In the genomic region with DNA sequence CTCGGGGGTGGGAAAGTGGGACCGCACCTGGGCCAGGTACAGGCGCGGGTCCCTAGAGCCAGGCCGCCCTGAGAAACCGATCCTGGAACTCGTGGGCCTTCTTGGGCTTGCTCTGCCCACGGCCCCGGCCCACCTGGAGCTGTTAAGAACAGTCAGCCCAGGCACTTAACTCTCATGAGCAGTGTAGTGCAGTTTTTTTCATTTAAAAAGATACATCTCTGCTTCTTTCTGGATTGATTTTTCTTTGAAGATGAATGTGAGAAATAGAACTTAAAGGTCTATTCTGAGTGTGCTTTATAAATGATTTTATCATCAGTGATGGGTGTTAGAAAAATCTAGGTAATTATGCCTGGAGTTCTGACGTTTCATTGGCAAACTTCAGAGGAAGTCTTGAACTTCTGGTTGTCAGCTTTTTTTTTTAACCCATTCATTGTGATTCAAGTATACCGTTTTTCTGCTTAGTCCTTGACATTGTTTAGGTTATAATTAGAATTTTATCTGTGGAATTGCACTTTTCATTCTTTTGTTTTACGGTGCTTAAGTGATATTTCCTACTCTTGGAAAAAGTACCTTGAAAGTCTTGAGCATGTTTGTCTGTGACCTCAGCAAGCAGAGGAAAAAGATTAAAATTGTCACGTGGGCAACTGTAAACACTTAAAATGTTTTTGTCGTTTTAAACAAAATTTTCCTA, we compare ENCODE assay signal across 8 cellular contexts. TPM values are rescaled to one million over a fixed set of nuclear protein-coding genes. Genes with fewer than 3 reads are reported as not detected.
A peak's percentile ranks its signal among the peaks of the same experiment; 100 is the strongest.
DNase-seq lines count a peak whose midpoint lies in the region; ATAC-seq and TF ChIP-seq lines count a peak whose summit lies in the region.

No MANE protein-coding gene starts in this region.

- peaks cover 7% of the 10 kb centered on the region for H3K4me1 ChIP-seq in hepatocyte (ENCODE audit: insufficient read depth)

- H3K36me3 ChIP-seq in SU-DHL-6 (ENCODE audit: low read length) (peaks cover 53% of the 10 kb centered on the region), hepatocyte (replicated peaks; ENCODE audit: insufficient read depth, low read depth) (no peaks in the 10 kb centered on the region)

- H3K27ac Mint-ChIP-seq in activated naive CD4-positive, alpha-beta T cell treated with anti-CD3 and anti-CD28 coated beads, Interleukin-2, amount 50 U/mL, for 24 hours: no peak overlapping the region
- H3K27ac Mint-ChIP-seq in stimulated activated naive CD8-positive, alpha-beta T cell treated with anti-CD3 and anti-CD28 coated beads, Interleukin-15, Interleukin-2, amounts not matched to agents 100 ng/mL and 50 ng/mL, for 24 hours: peak overlapping the region; percentile 78

- H3K36me3 Mint-ChIP-seq in activated naive CD4-positive, alpha-beta T cell treated with anti-CD3 and anti-CD28 coated beads, Interleukin-2, amount 50 U/mL, for 24 hours: no peaks in the 10 kb centered on the region
- H3K36me3 Mint-ChIP-seq in stimulated activated naive CD8-positive, alpha-beta T cell treated with anti-CD3 and anti-CD28 coated beads, Interleukin-15, Interleukin-2, amounts not matched to agents 100 ng/mL and 50 ng/mL, for 24 hours (ENCODE audit: low read depth): peaks cover 42% of the 10 kb centered on the region

- H3K27me3 ChIP-seq in SU-DHL-6 (ENCODE audit: low read length) (no peaks in the 10 kb centered on the region), hepatocyte (no peaks in the 10 kb centered on the region)

- H3K9me2 ChIP-seq in SU-DHL-6 (replicated peaks; ENCODE audit: insufficient read depth, low read length) (no peaks in the 10 kb centered on the region), hepatocyte (replicated peaks; ENCODE audit: insufficient read depth) (no peaks in the 10 kb centered on the region)

- H3K9me3 Mint-ChIP-seq in activated naive CD4-positive, alpha-beta T cell treated with anti-CD3 and anti-CD28 coated beads, Interleukin-2, amount 50 U/mL, for 24 hours: no peaks in the 10 kb centered on the region
- H3K9me3 Mint-ChIP-seq in stimulated activated naive CD8-positive, alpha-beta T cell treated with anti-CD3 and anti-CD28 coated beads, Interleukin-15, Interleukin-2, amounts not matched to agents 100 ng/mL and 50 ng/mL, for 24 hours: no peaks in the 10 kb centered on the region

- H3F3A ChIP-seq in SU-DHL-6 (ENCODE audit: insufficient read depth): peaks cover 5% of the 10 kb centered on the region; the same call in 1 of the 2 replicates

- peak; percentile 17 for ATAC-seq in HG02973 (IDR thresholded peaks at IDR 0.05; ENCODE audit: unreplicated experiment)
- ATAC-seq in activated CD4-positive, CD25-positive, alpha-beta regulatory T cell treated with anti-CD3 and anti-CD28 coated beads, Interleukin-2, amount 50 U/mL, for 24 hours: no peak

- WGBS in hepatocyte (ENCODE audit: low lambda C conversion rate, missing lambda C conversion rate): 2% methylated on average over 14 of the region's 14 CpGs

- H3K4me1 Mint-ChIP-seq in activated naive CD4-positive, alpha-beta T cell treated with anti-CD3 and anti-CD28 coated beads, Interleukin-2, amount 50 U/mL, for 24 hours: peaks cover 22% of the 10 kb centered on the region
- H3K4me1 Mint-ChIP-seq in stimulated activated naive CD8-positive, alpha-beta T cell treated with anti-CD3 and anti-CD28 coated beads, Interleukin-15, Interleukin-2, amounts not matched to agents 100 ng/mL and 50 ng/mL, for 24 hours (ENCODE audit: low read depth): peaks cover 41% of the 10 kb centered on the region

- H3K27ac ChIP-seq in SU-DHL-6 (ENCODE audit: low read depth, low read length) (peak overlapping the region; percentile 87), hepatocyte (no peak overlapping the region)

- TF ChIP-seq CTCF in SU-DHL-6 (IDR thresholded peaks at IDR 0.05; ENCODE audit: insufficient read depth, low read length, poor library complexity, severe bottlenecking) (no peak), hepatocyte (IDR thresholded peaks at IDR 0.05; ENCODE audit: poor library complexity) (no peak)

- H3K9ac ChIP-seq in SU-DHL-6 (ENCODE audit: low read length): peak overlapping the region; percentile 99

- H3K4me3 Mint-ChIP-seq in activated naive CD4-positive, alpha-beta T cell treated with anti-CD3 and anti-CD28 coated beads, Interleukin-2, amount 50 U/mL, for 24 hours: peak overlapping the region; percentile 98
- H3K4me3 Mint-ChIP-seq in stimulated activated naive CD8-positive, alpha-beta T cell treated with anti-CD3 and anti-CD28 coated beads, Interleukin-15, Interleukin-2, amounts not matched to agents 100 ng/mL and 50 ng/mL, for 24 hours: peak overlapping the region; percentile 94

- H3K9me3 ChIP-seq in SU-DHL-6 (ENCODE audit: insufficient read depth, low read length) (no peaks in the 10 kb centered on the region), hepatocyte (ENCODE audit: low read depth) (no peaks in the 10 kb centered on the region)

- peaks cover 58% of the 10 kb centered on the region for H3K79me2 ChIP-seq in SU-DHL-6 (ENCODE audit: insufficient read depth, low read length)
- H3K79me2 ChIP-seq in hepatocyte: peaks cover 53% of the 10 kb centered on the region

- DNase-seq in activated naive CD4-positive, alpha-beta T cell (lab: John Stamatoyannopoulos, UW): no peak
- DNase-seq in hepatocyte (ENCODE audit: low spot score): no peak
- no peak for DNase-seq in iPS-NIHi11 (ENCODE audit: low spot score)

- H2AFZ ChIP-seq in SU-DHL-6 (ENCODE audit: low read depth, low read length, severe bottlenecking) (peak overlapping the region; percentile 40), hepatocyte (peak overlapping the region; percentile 31)

- H3K27me3 Mint-ChIP-seq in activated naive CD4-positive, alpha-beta T cell treated with anti-CD3 and anti-CD28 coated beads, Interleukin-2, amount 50 U/mL, for 24 hours: no peaks in the 10 kb centered on the region
- H3K27me3 Mint-ChIP-seq in stimulated activated naive CD8-positive, alpha-beta T cell treated with anti-CD3 and anti-CD28 coated beads, Interleukin-15, Interleukin-2, amounts not matched to agents 100 ng/mL and 50 ng/mL, for 24 hours: peaks cover 2% of the 10 kb centered on the region

- H4K20me1 ChIP-seq in SU-DHL-6 (ENCODE audit: low read depth, low read length) (peaks cover 50% of the 10 kb centered on the region), hepatocyte (ENCODE audit: insufficient read depth, poor library complexity, severe bottlenecking) (no peaks in the 10 kb centered on the region)

- peak overlapping the region; percentile 97 for H3K4me3 ChIP-seq in SU-DHL-6 (ENCODE audit: insufficient read depth, low read length, poor library complexity, severe bottlenecking)
- H3K4me3 ChIP-seq in hepatocyte: peak overlapping the region; percentile 32

- H3K4me2 ChIP-seq in SU-DHL-6 (ENCODE audit: low read depth, low read length, poor library complexity, severe bottlenecking) (peak overlapping the region; percentile 98), hepatocyte (peak overlapping the region; percentile 78)

RNA-seq across cellular contexts. Expression of gene CDK1, which starts 0.8 kb away (rescaled TPM):
- total RNA-seq in hepatocyte: 31.7 and 33.6 TPM in 2 replicates
- 23.1 and 31.6 TPM in 2 replicates for polyA plus RNA-seq in hepatocyte
